26 cellular contexts compared by ENCODE assay signal in the genomic region with DNA sequence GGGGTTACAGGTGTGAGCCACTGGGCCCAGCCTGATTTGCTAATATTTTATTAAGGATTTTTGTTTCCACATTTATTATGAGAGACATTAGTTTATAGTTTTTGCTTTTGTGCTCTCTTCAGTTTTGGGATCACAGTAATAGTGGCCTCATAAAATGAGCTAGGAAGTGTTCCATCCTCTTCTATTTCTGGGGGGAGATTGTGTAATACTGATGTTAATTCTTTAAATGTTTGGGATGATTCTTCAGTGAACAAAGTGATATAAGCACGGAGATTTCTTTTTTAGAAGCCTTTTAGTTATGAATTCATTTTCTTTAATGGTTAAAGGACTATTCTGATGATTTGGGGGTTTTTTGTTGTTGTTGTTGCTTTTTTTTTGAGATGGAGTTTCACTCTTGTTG.
"Had no signal": no experiment of that assay in that cellular context is flagged by ENCODE, and none has a peak within 500 bp of the region (broad histone marks: within the 10 kb centered on the region; RNA-seq: fewer than 3 reads in every experiment).

No MANE protein-coding gene starts in this region.

- H3K9me3 ChIP-seq: body of pancreas, colonic mucosa, pancreas, right atrium auricular region, suprapubic skin, tibial artery, upper lobe of right lung had no signal

- H3K4me1 ChIP-seq: body of pancreas, colonic mucosa, pancreas, right atrium auricular region, suprapubic skin, tibial artery, upper lobe of right lung had no signal

- H3K27me3 ChIP-seq: body of pancreas, colonic mucosa, pancreas, right atrium auricular region, suprapubic skin, tibial artery, upper lobe of right lung had no signal

- H3K4me3 ChIP-seq: body of pancreas, colonic mucosa, pancreas, right atrium auricular region, suprapubic skin, tibial artery, upper lobe of right lung had no signal

- H3K27ac ChIP-seq: body of pancreas, colonic mucosa, pancreas, suprapubic skin, tibial artery, upper lobe of right lung, VCaP had no signal

- ATAC-seq: activated naive CD4-positive, alpha-beta T cell treated with anti-CD3 and anti-CD28 coated beads, Interleukin-2, amount 50 U/mL, for 72 hours; activated T-cell treated with anti-CD3 and anti-CD28 coated beads, Interleukin-2, amount 50 U/mL, for 72 hours; body of pancreas; left colon; naive thymus-derived CD8-positive, alpha-beta T cell; pancreas; upper lobe of right lung had no signal

- H3K36me3 ChIP-seq: colonic mucosa, pancreas, suprapubic skin, upper lobe of right lung had no signal

- DNase-seq: activated CD4-positive, alpha-beta T cell treated with anti-CD3 and anti-CD28 coated beads for 4 hours; activated CD4-positive, alpha-beta T cell treated with anti-CD3 and anti-CD28 coated beads, Interleukin-2, amount 50 U/mL, for 4 hours; activated naive CD4-positive, alpha-beta T cell; activated T-cell treated with anti-CD3 and anti-CD28 coated beads for 4 hours; activated T-cell treated with anti-CD3 and anti-CD28 coated beads, Interleukin-2, amount 50 U/mL, for 72 hours; anterior cingulate cortex; body of pancreas; colonic mucosa; effector CD8-positive, alpha-beta T cell; head of caudate nucleus; hippocampal formation; kidney; left colon; midbrain; naive thymus-derived CD8-positive, alpha-beta T cell; nucleus accumbens; pancreas; stimulated activated CD4-positive, alpha-beta T cell treated with anti-CD3 and anti-CD28 coated beads, Interleukin-15, amount 100 ng/mL, for 24 hours; stimulated activated CD4-positive, alpha-beta T cell treated with anti-CD3 and anti-CD28 coated beads, Interleukin-2, amount 100 ng/mL, for 24 hours; stimulated activated naive CD4-positive, alpha-beta T cell; tibial artery; upper lobe of right lung had no signal
